20 cellular contexts compared by ENCODE assay signal in genomic region chr7:84117304-84117703, GRCh38.
"Had no signal": no experiment of that assay in that cellular context is flagged by ENCODE, and none has a peak within 500 bp of the region (broad histone marks: within the 10 kb centered on the region; RNA-seq: fewer than 3 reads in every experiment).

No MANE protein-coding gene starts in this region.

- H3K4me1 Mint-ChIP-seq: memory B cell; stimulated activated naive B cell treated with anti-CD40 and anti-IgM and Interleukin-4, amounts not matched to agents 10 μg/mL and 1 μg/mL and 100 μg/mL, for 72 hours had no signal

- ATAC-seq: left cardiac atrium; left lobe of liver; left ventricle myocardium superior; naive thymus-derived CD8-positive, alpha-beta T cell; right lobe of liver; stimulated activated naive B cell treated with anti-CD40 and anti-IgM and Interleukin-4, amounts not matched to agents 10 μg/mL and 1 μg/mL and 100 μg/mL, for 72 hours; stimulated activated naive CD8-positive, alpha-beta T cell treated with anti-CD3 and anti-CD28 coated beads, Interleukin-15, Interleukin-2, amounts not matched to agents 100 U/mL and 50 U/mL, for 24 hours had no signal

- DNase-seq: kidney glomerular epithelial cell; left cardiac atrium; left ventricle myocardium superior; naive thymus-derived CD8-positive, alpha-beta T cell; ovary; right lobe of liver; stimulated activated CD4-positive, alpha-beta T cell treated with anti-CD3 and anti-CD28 coated beads, Interleukin-12 subunit alpha, Interleukin-12 subunit beta, amount 100 ng/mL, for 4 hours; stimulated activated CD4-positive, alpha-beta T cell treated with anti-CD3 and anti-CD28 coated beads, Interleukin-15, amount 100 ng/mL, for 24 hours; stimulated activated CD4-positive, alpha-beta T cell treated with anti-CD3 and anti-CD28 coated beads, Interleukin-2, amount 100 ng/mL, for 24 hours; stimulated activated CD4-positive, alpha-beta T cell treated with anti-CD3 and anti-CD28 coated beads, Interleukin-4, amount 100 ng/mL, for 1 hour; stimulated activated naive B cell treated with anti-CD40 and anti-IgM and Interleukin-4, amounts not matched to agents 10 μg/mL and 1 μg/mL and 100 μg/mL, for 72 hours; stimulated activated naive CD8-positive, alpha-beta T cell treated with anti-CD3 and anti-CD28 coated beads, Interleukin-15, Interleukin-2, amounts not matched to agents 100 U/mL and 50 U/mL, for 24 hours; stomach; testis; thyroid gland; transverse colon had no signal

- H3K27ac Mint-ChIP-seq: memory B cell; naive thymus-derived CD8-positive, alpha-beta T cell; nephron; progenitor cell of endocrine pancreas; stimulated activated naive B cell treated with anti-CD40 and anti-IgM and Interleukin-4, amounts not matched to agents 10 μg/mL and 1 μg/mL and 100 μg/mL, for 72 hours had no signal

- H3K27me3 Mint-ChIP-seq: memory B cell; naive thymus-derived CD8-positive, alpha-beta T cell; progenitor cell of endocrine pancreas; stimulated activated naive B cell treated with anti-CD40 and anti-IgM and Interleukin-4, amounts not matched to agents 10 μg/mL and 1 μg/mL and 100 μg/mL, for 72 hours had no signal

- H3K36me3 Mint-ChIP-seq: memory B cell; naive thymus-derived CD8-positive, alpha-beta T cell; stimulated activated naive B cell treated with anti-CD40 and anti-IgM and Interleukin-4, amounts not matched to agents 10 μg/mL and 1 μg/mL and 100 μg/mL, for 72 hours had no signal

- H3K4me3 Mint-ChIP-seq: memory B cell; naive thymus-derived CD8-positive, alpha-beta T cell; nephron; stimulated activated naive B cell treated with anti-CD40 and anti-IgM and Interleukin-4, amounts not matched to agents 10 μg/mL and 1 μg/mL and 100 μg/mL, for 72 hours had no signal

- H3K9me3 Mint-ChIP-seq: naive thymus-derived CD8-positive, alpha-beta T cell; nephron; stimulated activated naive B cell treated with anti-CD40 and anti-IgM and Interleukin-4, amounts not matched to agents 10 μg/mL and 1 μg/mL and 100 μg/mL, for 72 hours had no signal
